ENCODE assay signal across 9 cellular contexts in genomic region chr19:51327066-51327985, GRCh38. TPM values are rescaled to one million over a fixed set of nuclear protein-coding genes. Genes with fewer than 3 reads are reported as not detected.
DNase-seq lines count a peak whose midpoint lies in the region; ATAC-seq, FAIRE-seq and TF ChIP-seq lines count a peak whose summit lies in the region.
"Had no signal": no experiment of that assay in that cellular context is flagged by ENCODE, and none has a peak within 500 bp of the region (broad histone marks: within the 10 kb centered on the region; RNA-seq: fewer than 3 reads in every experiment).

No MANE protein-coding gene starts in this region.

- H3K27ac ChIP-seq in ascending aorta: no peak overlapping the region

- H3K4me3 ChIP-seq in GM12864 (ENCODE audit: low read depth, low read length) (peak overlapping the region; percentile 14; the same call in 1 of the 2 replicates), ascending aorta (peak overlapping the region; percentile 24 to 41)

- intact Hi-C loops in ascending aorta (cut with DNase I): no loop called here

- H3K27me3 ChIP-seq in ascending aorta: no peaks in the 10 kb centered on the region

- ATAC-seq in HG02973 (IDR thresholded peaks at IDR 0.05; ENCODE audit: unreplicated experiment) (no peak), GM18873 (IDR thresholded peaks at IDR 0.05; ENCODE audit: low FRiP score, unreplicated experiment) (no peak)

- peaks cover 0 to 3% of the 10 kb centered on the region in 2 donors for H3K4me1 ChIP-seq in ascending aorta

- no peak for DNase-seq in GM12864 (ENCODE audit: low read depth)
- DNase-seq in RPMI7951 (ENCODE audit: low read depth): peak; percentile 61
- no peak for DNase-seq in ascending aorta (ENCODE audit: low spot score in 2 of 2)
- DNase-seq in kidney tubule cell (ENCODE audit: low spot score): peak; percentile 44
- DNase-seq in stimulated activated naive CD4-positive, alpha-beta T cell (lab: John Stamatoyannopoulos, UW): peak in 5 of 6 experiments; percentile 8 to 30 (median 23)
- no peak for DNase-seq in HTR-8/SVneo (ENCODE audit: insufficient read length, low spot score)

- no peaks in the 10 kb centered on the region for H3K36me3 ChIP-seq in ascending aorta

- H3K9me3 ChIP-seq in ascending aorta: no peaks in the 10 kb centered on the region

- TF ChIP-seq CTCF in GM12864 (IDR thresholded peaks at IDR 0.05; ENCODE audit: low read depth, low read length, missing control alignments) (no peak), ascending aorta (IDR thresholded peaks at IDR 0.05) (peak in 1 of 3 experiments; percentile 11)

- no peak for FAIRE-seq in HTR-8/SVneo (lab: Jason Lieb, UNC)
- FAIRE-seq: islet of Langerhans had no signal

RNA-seq across cellular contexts. Expression of gene VSIG10L, which starts 14.6 kb away (rescaled TPM):
- 1.3 and 1.7 TPM in 2 replicates for total RNA-seq in RPMI7951 (2014; rRNA removed; shearing (Covaris generic))
- total RNA-seq in ascending aorta: 1.4 TPM

RNA-seq across cellular contexts. Expression of gene IGLON5, which starts 15.9 kb away (rescaled TPM):
- total RNA-seq in RPMI7951 (2014; rRNA removed; shearing (Covaris generic)): not detected in 2 replicates
- 4.9 TPM for total RNA-seq in ascending aorta

RNA-seq across cellular contexts. Expression of gene ETFB, which starts 38.9 kb away (rescaled TPM):
- total RNA-seq in RPMI7951 (2014; rRNA removed; shearing (Covaris generic)): 158 and 206 TPM in 2 replicates
- total RNA-seq in ascending aorta: 42.5 TPM

RNA-seq across cellular contexts. Expression of gene CLDND2, which starts 41.5 kb away (rescaled TPM):
- total RNA-seq in RPMI7951 (2014; rRNA removed; shearing (Covaris generic)): 1.2 TPM in 1 of 2 replicates, not detected in the other
- not detected for total RNA-seq in ascending aorta

RNA-seq across cellular contexts. Expression of gene NKG7, which starts 45.1 kb away (rescaled TPM):
- total RNA-seq in RPMI7951 (2014; rRNA removed; shearing (Covaris generic)): not detected in 2 replicates
- 30.2 TPM for total RNA-seq in ascending aorta

Comparison
In these comparisons a context has a peak if more than half of its experiments do, and no peak if none do; other contexts are left out.
1. DNase-seq: peak in RPMI7951 (single experiment), kidney tubule cell (single experiment) and stimulated activated naive CD4-positive, alpha-beta T cell (5 of 6); none in GM12864 (single experiment), ascending aorta (0 of 2) and HTR-8/SVneo (single experiment).